12 cellular contexts compared by ENCODE assay signal in the genomic region with DNA sequence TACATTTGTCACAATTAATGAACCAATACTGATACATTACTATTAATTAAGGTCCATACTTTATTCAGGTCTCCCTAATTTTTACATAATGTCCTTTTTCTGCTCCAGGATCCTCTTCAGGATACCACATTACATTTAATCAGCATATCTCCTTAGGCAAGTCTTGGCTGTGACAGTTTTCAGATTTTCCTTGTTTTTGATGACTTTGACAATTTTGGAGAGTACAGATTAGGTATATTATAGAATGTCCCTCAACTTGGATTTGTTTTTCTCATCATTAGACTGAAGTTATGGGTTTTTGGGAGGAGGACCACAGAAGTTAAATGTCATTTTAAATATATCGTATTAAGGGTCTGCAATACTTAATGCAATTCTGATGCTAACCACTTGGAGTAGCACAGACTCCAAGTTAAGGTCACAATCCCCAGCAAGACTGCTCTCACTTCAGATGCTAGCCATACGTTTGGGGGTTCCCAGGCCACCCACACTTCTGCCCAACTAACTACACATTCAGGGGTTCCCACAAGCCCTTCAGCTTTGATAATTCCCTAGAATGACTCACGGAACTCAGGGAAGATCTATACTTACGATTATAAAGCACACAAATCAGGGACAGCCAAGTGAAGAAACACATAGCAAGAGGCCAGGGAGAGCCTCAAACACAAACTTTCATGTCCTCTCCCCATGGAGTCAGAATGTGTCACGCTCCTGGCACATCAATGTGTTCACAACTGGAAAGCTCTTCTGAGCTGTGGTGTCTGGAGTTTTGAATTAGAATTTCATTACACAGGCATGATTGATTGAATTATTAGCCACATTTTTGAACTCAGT. TPM values are rescaled to one million over a fixed set of nuclear protein-coding genes. Genes with fewer than 3 reads are reported as not detected.
DNase-seq lines count a peak whose midpoint lies in the region; ATAC-seq, FAIRE-seq and TF ChIP-seq lines count a peak whose summit lies in the region.
"Had no signal": no experiment of that assay in that cellular context is flagged by ENCODE, and none has a peak within 500 bp of the region (broad histone marks: within the 10 kb centered on the region; RNA-seq: fewer than 3 reads in every experiment).

No MANE protein-coding gene starts in this region.

- H3K4me3 Mint-ChIP-seq in astrocyte (ENCODE audit: unreplicated experiment): no peak overlapping the region

- no peaks in the 10 kb centered on the region for H4K20me1 ChIP-seq in astrocyte (ENCODE audit: insufficient read depth, low read length)

- WGBS in mesenchymal stem cell: 67% methylated on average over 4 of the region's 5 CpGs

- no peaks in the 10 kb centered on the region for H3K4me1 Mint-ChIP-seq in astrocyte (ENCODE audit: low read depth, unreplicated experiment)

- H3K9ac ChIP-seq in astrocyte (ENCODE audit: low read length): no peak overlapping the region
- H3K9ac ChIP-seq in mesenchymal stem cell (ENCODE audit: low read length): no peak overlapping the region

- DNase-seq in GM12864 (ENCODE audit: low read depth) (no peak), astrocyte (ENCODE audit: low read depth) (no peak), mesenchymal stem cell (peak; percentile 14), DMS79 (lab: John Stamatoyannopoulos, UW) (no peak), SHP77 treated with DMSO at 0.1 percent for 48 hours (lab: John Stamatoyannopoulos, UW) (no peak), activated gamma-delta T cell treated with Interleukin-2 at 50 U/mL for 16 hours (no peak)
- DNase-seq in activated CD4-positive, CD25-positive, alpha-beta regulatory T cell (lab: John Stamatoyannopoulos, UW): no peak
- DNase-seq: activated CD8-positive, alpha-beta memory T cell treated with anti-CD3 and anti-CD28 coated beads, Interleukin-2, amount 50 U/mL, for 48 hours; NCI-H524 treated with DMSO at 0.1 percent for 48 hours; occipital lobe had no signal

- H3K27ac ChIP-seq in astrocyte (ENCODE audit: low read depth, low read length) (no peak overlapping the region), mesenchymal stem cell (ENCODE audit: low read length, poor library complexity, severe bottlenecking) (no peak overlapping the region)

- H3K27me3 Mint-ChIP-seq in astrocyte (ENCODE audit: low read depth, unreplicated experiment): no peaks in the 10 kb centered on the region

- H3K36me3 Mint-ChIP-seq in astrocyte (ENCODE audit: low read depth, unreplicated experiment): no peaks in the 10 kb centered on the region

- TF ChIP-seq CTCF in GM12864 (IDR thresholded peaks at IDR 0.05; ENCODE audit: low read depth, low read length, missing control alignments) (peak; percentile 52), astrocyte (IDR thresholded peaks at IDR 0.05; ENCODE audit: insufficient read depth, low read depth, low read length) (peak; percentile 25)

- no peaks in the 10 kb centered on the region for H3K27me3 ChIP-seq in astrocyte (ENCODE audit: insufficient read depth, low read length)
- no peaks in the 10 kb centered on the region for H3K27me3 ChIP-seq in mesenchymal stem cell (ENCODE audit: control insufficient read depth in 1 of 2, insufficient read depth in 1 of 2, low read length in 2 of 2)

- no peak overlapping the region for H3K14ac ChIP-seq in mesenchymal stem cell (ENCODE audit: low read length in 2 of 2)

- no peak overlapping the region for H3K23ac ChIP-seq in mesenchymal stem cell (ENCODE audit: low read length in 2 of 2)

- H3K27ac Mint-ChIP-seq in astrocyte (ENCODE audit: unreplicated experiment): no peak overlapping the region

- no peak overlapping the region for H3K4me2 ChIP-seq in astrocyte (ENCODE audit: low read length)
- H3K4me2 ChIP-seq in mesenchymal stem cell (ENCODE audit: low read length, poor library complexity, severe bottlenecking): no peak overlapping the region

- no peak overlapping the region for H2AK5ac ChIP-seq in mesenchymal stem cell (ENCODE audit: low read length, severe bottlenecking)

- no peak overlapping the region for H2BK120ac ChIP-seq in mesenchymal stem cell (ENCODE audit: low read depth, low read length)

- H3K4ac ChIP-seq in mesenchymal stem cell (ENCODE audit: low read depth in 1 of 2, low read length in 2 of 2): no peak overlapping the region

- H3K4me3 ChIP-seq in GM12864 (ENCODE audit: low read depth, low read length) (no peak overlapping the region), astrocyte (ENCODE audit: insufficient read depth, low read depth, low read length) (no peak overlapping the region), mesenchymal stem cell (ENCODE audit: insufficient read depth in 1 of 2, low read depth in 1 of 2, low read length in 2 of 2) (no peak overlapping the region)

- H2AFZ ChIP-seq in astrocyte (ENCODE audit: low read depth, low read length) (no peak overlapping the region), mesenchymal stem cell (ENCODE audit: low read depth, low read length) (no peak overlapping the region)

- FAIRE-seq in astrocyte (lab: Jason Lieb, UNC): no peak
- FAIRE-seq: endometrium had no signal

- H4K91ac ChIP-seq in mesenchymal stem cell (ENCODE audit: low read length): no peak overlapping the region

- H3K9me3 ChIP-seq in astrocyte (ENCODE audit: insufficient read depth, low read depth, low read length): no peaks in the 10 kb centered on the region
- no peaks in the 10 kb centered on the region for H3K9me3 ChIP-seq in mesenchymal stem cell (ENCODE audit: control insufficient read depth, low read length)

- peak; percentile 86 for ATAC-seq in HG02938 (IDR thresholded peaks at IDR 0.05; ENCODE audit: unreplicated experiment)

- H2BK5ac ChIP-seq in mesenchymal stem cell (ENCODE audit: low read depth, low read length, poor library complexity, severe bottlenecking): no peak overlapping the region

- no peaks in the 10 kb centered on the region for H3K79me1 ChIP-seq in mesenchymal stem cell (replicated peaks; ENCODE audit: low read length, poor library complexity, severe bottlenecking)

- no peaks in the 10 kb centered on the region for H3K4me1 ChIP-seq in astrocyte (ENCODE audit: insufficient read depth, low read length)
- H3K4me1 ChIP-seq in mesenchymal stem cell (ENCODE audit: control insufficient read depth, insufficient read depth, low read depth, low read length): no peaks in the 10 kb centered on the region

- no peak overlapping the region for H2BK12ac ChIP-seq in mesenchymal stem cell (ENCODE audit: low read length in 2 of 2)

- H3K79me2 ChIP-seq in astrocyte (ENCODE audit: insufficient read depth, low read length): no peaks in the 10 kb centered on the region

- no peak overlapping the region for H2BK15ac ChIP-seq in mesenchymal stem cell (ENCODE audit: low read depth, poor library complexity, severe bottlenecking)

- H3K9me3 Mint-ChIP-seq in astrocyte (ENCODE audit: unreplicated experiment): no peaks in the 10 kb centered on the region

- H3K18ac ChIP-seq in mesenchymal stem cell (ENCODE audit: low read depth in 1 of 2, low read length in 2 of 2): no peak overlapping the region

- no peak overlapping the region for H4K8ac ChIP-seq in mesenchymal stem cell (ENCODE audit: low read length)

- H3K36me3 ChIP-seq in astrocyte (ENCODE audit: insufficient read depth, low read length) (no peaks in the 10 kb centered on the region), mesenchymal stem cell (ENCODE audit: control insufficient read depth in 1 of 2, insufficient read depth in 2 of 2, low read depth in 1 of 2, low read length in 2 of 2) (no peaks in the 10 kb centered on the region)

RNA-seq across cellular contexts. Expression of gene NUBPL, which starts 17.0 kb away (rescaled TPM):
- total RNA-seq in astrocyte: 8.2 and 9.0 TPM in 2 replicates
- polyA plus RNA-seq in mesenchymal stem cell (2013, experiment 1 of 2): 8.6 TPM
- polyA plus RNA-seq in mesenchymal stem cell (2013, experiment 2 of 2): 8.8 TPM

RNA-seq across cellular contexts. Expression of gene GPR33, which starts 56.3 kb away (rescaled TPM):
- not detected in 2 replicates for total RNA-seq in astrocyte
- polyA plus RNA-seq in mesenchymal stem cell (2013, experiment 1 of 2): not detected
- not detected for polyA plus RNA-seq in mesenchymal stem cell (2013, experiment 2 of 2)
- total RNA-seq: occipital lobe had no signal
